In the genomic region with DNA sequence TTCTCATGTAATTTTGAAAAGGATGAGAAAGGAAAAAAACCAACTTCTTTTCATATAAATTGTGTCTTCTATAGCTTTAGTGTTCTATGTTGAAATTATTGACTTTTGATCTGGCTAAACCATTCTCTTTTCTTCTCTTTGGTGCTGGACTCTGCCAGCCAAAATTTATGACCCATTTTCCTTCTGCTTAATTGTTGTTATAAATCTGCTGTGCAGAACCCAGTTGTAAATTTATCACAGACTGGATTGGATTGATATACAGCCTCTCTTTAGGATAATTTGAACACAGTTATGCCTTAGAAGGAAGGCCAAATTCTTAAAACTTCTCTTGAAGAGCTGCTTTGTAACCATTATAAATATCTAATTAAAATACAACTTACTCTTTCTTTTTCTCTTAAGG, we compare ENCODE assay signal across 26 cellular contexts.
"Had no signal": no experiment of that assay in that cellular context is flagged by ENCODE, and none has a peak within 500 bp of the region (broad histone marks: within the 10 kb centered on the region; RNA-seq: fewer than 3 reads in every experiment).

No MANE protein-coding gene starts in this region.

- H3K27me3 ChIP-seq: dorsolateral prefrontal cortex, gastrocnemius medialis, neutrophil, pancreas, right lobe of liver, tibial nerve, upper lobe of left lung had no signal

- H3K27me3 Mint-ChIP-seq: memory B cell; stimulated activated naive B cell treated with anti-CD40 and anti-IgM and Interleukin-4, amounts not matched to agents 10 μg/mL and 1 μg/mL and 100 μg/mL, for 72 hours; stimulated activated naive CD8-positive, alpha-beta T cell treated with anti-CD3 and anti-CD28 coated beads, Interleukin-15, Interleukin-2, amounts not matched to agents 100 ng/mL and 50 ng/mL, for 24 hours had no signal

- H3K27ac Mint-ChIP-seq: endodermal cell; memory B cell; stimulated activated naive B cell treated with anti-CD40 and anti-IgM and Interleukin-4, amounts not matched to agents 10 μg/mL and 1 μg/mL and 100 μg/mL, for 72 hours; stimulated activated naive CD8-positive, alpha-beta T cell treated with anti-CD3 and anti-CD28 coated beads, Interleukin-15, Interleukin-2, amounts not matched to agents 100 ng/mL and 50 ng/mL, for 24 hours had no signal

- H3K4me3 ChIP-seq: dorsolateral prefrontal cortex, gastrocnemius medialis, lung, pancreas, right lobe of liver, thoracic aorta, tibial nerve, upper lobe of left lung had no signal

- ATAC-seq: esophagus mucosa; gastrocnemius medialis; left lobe of liver; naive thymus-derived CD4-positive, alpha-beta T cell; pancreas; right lobe of liver; stimulated activated naive B cell treated with anti-CD40 and anti-IgM and Interleukin-4, amounts not matched to agents 10 μg/mL and 1 μg/mL and 100 μg/mL, for 72 hours had no signal

- H3K4me3 Mint-ChIP-seq: endodermal cell; memory B cell; naive thymus-derived CD4-positive, alpha-beta T cell; stimulated activated naive B cell treated with anti-CD40 and anti-IgM and Interleukin-4, amounts not matched to agents 10 μg/mL and 1 μg/mL and 100 μg/mL, for 72 hours; stimulated activated naive CD8-positive, alpha-beta T cell treated with anti-CD3 and anti-CD28 coated beads, Interleukin-15, Interleukin-2, amounts not matched to agents 100 ng/mL and 50 ng/mL, for 24 hours had no signal

- H3K9me3 Mint-ChIP-seq: endodermal cell; memory B cell; naive thymus-derived CD4-positive, alpha-beta T cell; stimulated activated naive B cell treated with anti-CD40 and anti-IgM and Interleukin-4, amounts not matched to agents 10 μg/mL and 1 μg/mL and 100 μg/mL, for 72 hours; stimulated activated naive CD8-positive, alpha-beta T cell treated with anti-CD3 and anti-CD28 coated beads, Interleukin-15, Interleukin-2, amounts not matched to agents 100 ng/mL and 50 ng/mL, for 24 hours had no signal

- FAIRE-seq: colon, keratinocyte, pancreas, small intestine, urothelium cell line had no signal

- H3K9me3 ChIP-seq: gastrocnemius medialis, neutrophil, pancreas, right lobe of liver, thoracic aorta, tibial nerve, upper lobe of left lung had no signal

- H3K36me3 ChIP-seq: gastrocnemius medialis, pancreas, right lobe of liver, thoracic aorta, tibial nerve had no signal

- H3K4me1 ChIP-seq: gastrocnemius medialis, pancreas, right lobe of liver, tibial nerve, upper lobe of left lung had no signal

- H3K36me3 Mint-ChIP-seq: naive thymus-derived CD4-positive, alpha-beta T cell; stimulated activated naive B cell treated with anti-CD40 and anti-IgM and Interleukin-4, amounts not matched to agents 10 μg/mL and 1 μg/mL and 100 μg/mL, for 72 hours had no signal

- H3K27ac ChIP-seq: dorsolateral prefrontal cortex, epithelial cell of prostate, gastrocnemius medialis, neutrophil, pancreas, right lobe of liver, thoracic aorta, upper lobe of left lung had no signal

- DNase-seq: dorsolateral prefrontal cortex; effector CD8-positive, alpha-beta T cell; endodermal cell; foreskin fibroblast; gastrocnemius medialis; head of caudate nucleus; naive thymus-derived CD4-positive, alpha-beta T cell; pancreas; right lobe of liver; small intestine; stimulated activated CD4-positive, alpha-beta T cell treated with anti-CD3 and anti-CD28 coated beads, Interleukin-15, amount 100 ng/mL, for 24 hours; stimulated activated CD4-positive, alpha-beta T cell treated with anti-CD3 and anti-CD28 coated beads, Interleukin-2, amount 100 ng/mL, for 48 hours; stimulated activated naive B cell treated with anti-CD40 and anti-IgM and Interleukin-4, amounts not matched to agents 10 μg/mL and 1 μg/mL and 100 μg/mL, for 72 hours; upper lobe of left lung had no signal

- H3K4me1 Mint-ChIP-seq: memory B cell had no signal
